In the genomic region with DNA sequence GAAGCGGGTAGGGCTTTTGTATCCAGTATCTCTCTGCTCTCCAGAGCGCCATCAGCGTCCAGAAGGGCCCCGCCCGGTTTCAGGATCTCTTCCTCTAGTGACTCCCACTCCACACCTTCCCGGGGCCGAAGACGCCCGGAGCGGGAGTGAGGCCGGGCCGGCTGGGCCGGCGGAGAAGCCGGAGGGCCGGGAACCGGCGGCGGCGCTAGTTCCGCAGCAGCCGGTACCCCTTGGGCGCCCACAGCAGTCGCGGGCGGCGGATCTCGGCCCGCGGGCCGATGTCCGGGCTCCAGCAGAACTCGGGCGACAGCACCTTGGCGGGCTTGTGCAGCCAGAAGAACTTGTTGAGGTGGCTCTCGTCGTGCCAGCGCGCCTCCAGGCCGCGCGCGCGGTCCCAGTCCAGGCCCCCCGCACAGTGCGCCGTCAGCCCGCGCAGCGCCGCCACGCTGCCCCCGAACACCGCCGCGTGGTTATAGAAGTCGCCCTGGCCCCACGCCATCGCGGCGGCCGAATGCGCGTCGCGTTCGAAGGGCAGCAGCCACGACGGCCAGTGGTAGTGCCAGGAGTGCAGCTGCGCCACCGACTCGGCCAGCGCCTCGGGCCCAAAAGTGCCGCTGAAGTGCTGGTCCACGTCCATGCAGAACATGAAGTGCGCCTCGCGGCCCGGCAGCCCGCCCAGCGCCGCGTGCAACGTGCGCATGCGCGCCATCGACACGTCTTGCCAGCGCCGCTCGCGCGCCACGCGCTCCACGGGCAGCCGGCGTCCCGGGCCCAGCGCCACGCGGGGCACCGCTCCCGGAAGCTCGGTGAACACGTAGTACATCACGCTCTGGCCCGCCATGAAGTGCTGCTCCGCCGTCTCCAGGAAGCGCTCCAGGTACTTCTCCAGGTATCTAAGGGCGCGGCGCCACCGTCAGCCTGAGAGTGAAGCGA, we compare ENCODE assay signal across 13 cellular contexts. TPM values are rescaled to one million over a fixed set of nuclear protein-coding genes. Genes with fewer than 3 reads are reported as not detected.
DNase-seq lines count a peak whose midpoint lies in the region; ATAC-seq and TF ChIP-seq lines count a peak whose summit lies in the region.
"Had no signal": no experiment of that assay in that cellular context is flagged by ENCODE, and none has a peak within 500 bp of the region (broad histone marks: within the 10 kb centered on the region; RNA-seq: fewer than 3 reads in every experiment).

No MANE protein-coding gene starts in this region.

- peak overlapping the region; percentile 18 to 49 (median 36) for H3K4me3 ChIP-seq in tibial nerve
- H3K4me3 ChIP-seq: A549 had no signal

- peaks cover 18% of the 10 kb centered on the region for H3K4me1 Mint-ChIP-seq in activated T-cell treated with anti-CD3 and anti-CD28 coated beads, Interleukin-2, amount 50 U/mL, for 4 hours (ENCODE audit: low read depth)
- H3K4me1 Mint-ChIP-seq in activated T-cell treated with anti-CD3 and anti-CD28 coated beads, Interleukin-2, amount 50 U/mL, for 72 hours (ENCODE audit: low read depth) = peaks cover 13% of the 10 kb centered on the region
- peaks cover 13 to 24% (median 19%) of the 10 kb centered on the region in 4 donors for H3K4me1 Mint-ChIP-seq in naive thymus-derived CD8-positive, alpha-beta T cell
- H3K4me1 Mint-ChIP-seq in effector memory CD8-positive, alpha-beta T cell (ENCODE audit: low read depth in 2 of 2) = peaks cover 17 to 18% of the 10 kb centered on the region in 2 donors

- peaks cover 0 to 19% (median 5%) of the 10 kb centered on the region in 4 donors for H3K4me1 ChIP-seq in tibial nerve
- H3K4me1 ChIP-seq: A549 had no signal

- H3K36me3 Mint-ChIP-seq in activated T-cell treated with anti-CD3 and anti-CD28 coated beads, Interleukin-2, amount 50 U/mL, for 4 hours (ENCODE audit: insufficient read depth) = no peaks in the 10 kb centered on the region
- no peaks in the 10 kb centered on the region for H3K36me3 Mint-ChIP-seq in activated T-cell treated with anti-CD3 and anti-CD28 coated beads, Interleukin-2, amount 50 U/mL, for 72 hours (ENCODE audit: insufficient read depth in 2 of 2)
- H3K36me3 Mint-ChIP-seq in naive thymus-derived CD8-positive, alpha-beta T cell = peaks cover 0 to under 1% (median 0%) of the 10 kb centered on the region in 3 donors
- H3K36me3 Mint-ChIP-seq in effector memory CD8-positive, alpha-beta T cell (ENCODE audit: insufficient read depth) = peaks cover 2% of the 10 kb centered on the region

- POLR2A ChIA-PET in naive thymus-derived CD8-positive, alpha-beta T cell (lab: Charles Lee) = no interaction called here

- no peak for DNase-seq in activated T-cell treated with anti-CD3 and anti-CD28 coated beads, Interleukin-2, amount 50 U/mL, for 4 hours
- DNase-seq in activated T-cell treated with anti-CD3 and anti-CD28 coated beads, Interleukin-2, amount 50 U/mL, for 72 hours = no peak
- DNase-seq in fibroblast of the conjunctiva (ENCODE audit: low read depth) (peak; percentile 17), tibial nerve (ENCODE audit: low spot score in 2 of 2) (no peak), kidney glomerular epithelial cell (lab: John Stamatoyannopoulos, UW) (no peak)
- peak in 3 of 10 donors; percentile 7 to 20 (median 16) for DNase-seq in naive thymus-derived CD8-positive, alpha-beta T cell
- DNase-seq in effector memory CD8-positive, alpha-beta T cell = no peak
- no peak for DNase-seq in activated CD4-positive, CD25-positive, alpha-beta regulatory T cell (lab: John Stamatoyannopoulos, UW)
- DNase-seq: activated CD4-positive, alpha-beta T cell treated with anti-CD3 and anti-CD28 coated beads, Interleukin-2, amount 50 U/mL, for 48 hours; amniotic stem cell; NCI-H345; SK-N-SH had no signal

- H3K27ac Mint-ChIP-seq in activated T-cell treated with anti-CD3 and anti-CD28 coated beads, Interleukin-2, amount 50 U/mL, for 72 hours = no peak overlapping the region
- H3K27ac Mint-ChIP-seq in naive thymus-derived CD8-positive, alpha-beta T cell = no peak overlapping the region
- no peak overlapping the region for H3K27ac Mint-ChIP-seq in effector memory CD8-positive, alpha-beta T cell

- TF ChIP-seq CTCF in tibial nerve (IDR thresholded peaks at IDR 0.05) = no peak

- no peak for TF ChIP-seq POLR2A in tibial nerve (IDR thresholded peaks at IDR 0.05)

- peak overlapping the region in 1 of 4 donors; percentile 3 for H3K27ac ChIP-seq in tibial nerve
- H3K27ac ChIP-seq: A549 had no signal

- no peaks in the 10 kb centered on the region for H3K9me3 Mint-ChIP-seq in activated T-cell treated with anti-CD3 and anti-CD28 coated beads, Interleukin-2, amount 50 U/mL, for 4 hours
- no peaks in the 10 kb centered on the region for H3K9me3 Mint-ChIP-seq in activated T-cell treated with anti-CD3 and anti-CD28 coated beads, Interleukin-2, amount 50 U/mL, for 72 hours
- H3K9me3 Mint-ChIP-seq in naive thymus-derived CD8-positive, alpha-beta T cell = no peaks in the 10 kb centered on the region
- H3K9me3 Mint-ChIP-seq in effector memory CD8-positive, alpha-beta T cell = no peaks in the 10 kb centered on the region

- H3K27me3 Mint-ChIP-seq in activated T-cell treated with anti-CD3 and anti-CD28 coated beads, Interleukin-2, amount 50 U/mL, for 4 hours (ENCODE audit: low read depth) = peaks cover 13% of the 10 kb centered on the region
- H3K27me3 Mint-ChIP-seq in activated T-cell treated with anti-CD3 and anti-CD28 coated beads, Interleukin-2, amount 50 U/mL, for 72 hours (ENCODE audit: low read depth) = peaks cover 12% of the 10 kb centered on the region
- peaks cover 6 to 21% (median 13%) of the 10 kb centered on the region in 5 donors for H3K27me3 Mint-ChIP-seq in naive thymus-derived CD8-positive, alpha-beta T cell
- peaks cover 0 to 25% of the 10 kb centered on the region in 2 donors for H3K27me3 Mint-ChIP-seq in effector memory CD8-positive, alpha-beta T cell

- H3K9me3 ChIP-seq in tibial nerve = no peaks in the 10 kb centered on the region
- H3K9me3 ChIP-seq: A549, SK-N-SH had no signal

- H3K4me3 Mint-ChIP-seq in activated T-cell treated with anti-CD3 and anti-CD28 coated beads, Interleukin-2, amount 50 U/mL, for 4 hours = no peak overlapping the region
- peak overlapping the region in 1 of 2 donors; percentile 37 for H3K4me3 Mint-ChIP-seq in activated T-cell treated with anti-CD3 and anti-CD28 coated beads, Interleukin-2, amount 50 U/mL, for 72 hours
- H3K4me3 Mint-ChIP-seq in naive thymus-derived CD8-positive, alpha-beta T cell = peak overlapping the region in 4 of 10 donors; percentile 26 to 43 (median 31)
- H3K4me3 Mint-ChIP-seq in effector memory CD8-positive, alpha-beta T cell = no peak overlapping the region

- ATAC-seq in activated T-cell treated with anti-CD3 and anti-CD28 coated beads, Interleukin-2, amount 50 U/mL, for 4 hours = peak; percentile 35 to 37
- no peak for ATAC-seq in activated T-cell treated with anti-CD3 and anti-CD28 coated beads, Interleukin-2, amount 50 U/mL, for 72 hours (replicated peaks in 1 of 2)
- ATAC-seq in naive thymus-derived CD8-positive, alpha-beta T cell = peak; percentile 56 to 57
- ATAC-seq in effector memory CD8-positive, alpha-beta T cell (replicated peaks) = no peak
- ATAC-seq: A549 had no signal

- TF ChIP-seq EP300 in tibial nerve (IDR thresholded peaks at IDR 0.05) = no peak

- no peaks in the 10 kb centered on the region for H3K27me3 ChIP-seq in tibial nerve

- no peaks in the 10 kb centered on the region for H3K36me3 ChIP-seq in tibial nerve

- WGBS in tibial nerve, 2 donors = 23 to 29% methylated on average over 63 to 72 of the region's 118 CpGs

RNA-seq across cellular contexts. Expression of a gene that starts 14.1 kb away (rescaled TPM):
- total RNA-seq in activated T-cell treated with anti-CD3 and anti-CD28 coated beads, Interleukin-2, amount 50 U/mL, for 4 hours = under 1 TPM in 1 of 3 donors, not detected in 2; 0.30 TPM
- not detected for total RNA-seq in activated T-cell treated with anti-CD3 and anti-CD28 coated beads, Interleukin-2, amount 50 U/mL, for 72 hours
- not detected for total RNA-seq in naive thymus-derived CD8-positive, alpha-beta T cell
- polyA plus RNA-seq in naive thymus-derived CD8-positive, alpha-beta T cell = not detected
- total RNA-seq in tibial nerve = under 1 TPM in 2 of 4 donors, not detected in 2; 0.42 to 0.66 TPM
- polyA plus RNA-seq: A549 had no signal

RNA-seq across cellular contexts. Expression of a gene that starts 50.5 kb away (rescaled TPM):
- 10 to 100 TPM in 2 of 3 donors, 1 to 10 TPM in 1; 8.4 to 11.2 (median 10.3) TPM for total RNA-seq in activated T-cell treated with anti-CD3 and anti-CD28 coated beads, Interleukin-2, amount 50 U/mL, for 4 hours
- 10 to 100 TPM; 16.9 to 23.9 TPM for total RNA-seq in activated T-cell treated with anti-CD3 and anti-CD28 coated beads, Interleukin-2, amount 50 U/mL, for 72 hours
- 10 to 100 TPM; 23.8 to 24.3 TPM for total RNA-seq in naive thymus-derived CD8-positive, alpha-beta T cell
- 10 to 100 TPM; 10.5 to 23.0 (median 15.7) TPM for polyA plus RNA-seq in naive thymus-derived CD8-positive, alpha-beta T cell
- 10 to 100 TPM; 14.7 to 21.8 (median 17.3) TPM for total RNA-seq in tibial nerve

Comparison
In these comparisons a context has a peak if more than half of its experiments do, and no peak if none do; other contexts are left out.
1. ATAC-seq: peak in activated T-cell treated with anti-CD3 and anti-CD28 coated beads, Interleukin-2, amount 50 U/mL, for 4 hours (2 of 2) and naive thymus-derived CD8-positive, alpha-beta T cell (2 of 2); none in activated T-cell treated with anti-CD3 and anti-CD28 coated beads, Interleukin-2, amount 50 U/mL, for 72 hours (0 of 2) and effector memory CD8-positive, alpha-beta T cell (single experiment).